Comparison of ENCODE assay signal across 22 cellular contexts in the genomic region with DNA sequence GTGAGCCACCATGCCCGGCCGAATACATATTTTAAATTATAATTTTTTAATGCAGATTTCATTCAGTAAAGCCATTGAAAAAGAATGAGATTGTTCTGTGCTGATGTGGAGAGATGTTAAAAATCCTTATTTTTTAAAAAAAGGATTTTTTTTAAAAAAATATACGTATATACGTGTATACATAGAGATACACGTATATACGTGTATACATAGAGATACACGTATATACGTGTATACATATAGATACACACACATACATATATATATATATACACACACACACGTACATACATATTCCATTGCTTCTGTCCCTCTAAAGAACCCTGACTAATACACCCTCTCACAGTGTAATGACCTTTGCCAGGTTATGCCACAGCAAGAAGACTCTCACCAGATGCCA. TPM values are rescaled to one million over a fixed set of nuclear protein-coding genes. Genes with fewer than 3 reads are reported as not detected.
DNase-seq lines count a peak whose midpoint lies in the region; ATAC-seq, FAIRE-seq and TF ChIP-seq lines count a peak whose summit lies in the region.
"Had no signal": no experiment of that assay in that cellular context is flagged by ENCODE, and none has a peak within 500 bp of the region (broad histone marks: within the 10 kb centered on the region; RNA-seq: fewer than 3 reads in every experiment).

No MANE protein-coding gene starts in this region.

- ATAC-seq in HepG2 (no peak), right lobe of liver (no peak), HG03280 (IDR thresholded peaks at IDR 0.05; ENCODE audit: unreplicated experiment) (no peak)
- ATAC-seq: A549; CD8-positive, alpha-beta T cell had no signal

- H3K27ac ChIP-seq in HepG2 (ENCODE audit: extremely low read length, insufficient read depth, low read length): no peak overlapping the region
- no peak overlapping the region for H3K27ac ChIP-seq in right lobe of liver
- no peak overlapping the region for H3K27ac ChIP-seq in astrocyte (ENCODE audit: low read depth, low read length)
- H3K27ac ChIP-seq in smooth muscle cell (ENCODE audit: low read depth): peak overlapping the region; percentile 89
- H3K27ac ChIP-seq: 22Rv1; A549; BLaER1 treated with 17β-estradiol and CSF1 and Interleukin-3, amounts not matched to agents 10 nM and 100 nM; C4-2B had no signal

- no peaks in the 10 kb centered on the region for H3K79me2 ChIP-seq in HepG2 (ENCODE audit: insufficient read depth, low read length)
- no peaks in the 10 kb centered on the region for H3K79me2 ChIP-seq in astrocyte (ENCODE audit: insufficient read depth, low read length)
- no peaks in the 10 kb centered on the region for H3K79me2 ChIP-seq in smooth muscle cell (ENCODE audit: low read depth)

- CTCF ChIA-PET in HepG2 (lab: Yijun Ruan, JAX; ENCODE audit: low intra/inter-chr PET ratio, low total read pairs): no interaction called here

- POLR2A ChIA-PET in HepG2 (lab: Yijun Ruan, JAX): no interaction called here

- no peak for TF ChIP-seq EP300 in HepG2 (IDR thresholded peaks at IDR 0.05; ENCODE audit: low read depth in 2 of 2, low read length in 2 of 2)
- no peak for TF ChIP-seq EP300 in HepG2 (CRISPR knock-in tag; IDR thresholded peaks at IDR 0.05; ENCODE audit: borderline replicate concordance)

- H3K4me2 ChIP-seq in HepG2 (ENCODE audit: low read depth, low read length) (no peak overlapping the region), astrocyte (ENCODE audit: low read length) (no peak overlapping the region), smooth muscle cell (no peak overlapping the region)
- H3K4me2 ChIP-seq: A549; BLaER1 treated with 17β-estradiol and CSF1 and Interleukin-3, amounts not matched to agents 10 nM and 100 nM had no signal

- no peaks in the 10 kb centered on the region for H3K9me3 Mint-ChIP-seq in astrocyte (ENCODE audit: unreplicated experiment)
- H3K9me3 Mint-ChIP-seq: CD4-positive, alpha-beta T cell; CD8-positive, alpha-beta T cell had no signal

- intact Hi-C loops in HepG2 (cut with micrococcal nuclease; ENCODE audit: unreplicated experiment): no loop called here
- intact Hi-C loops in right lobe of liver (cut with DNase I): no loop called here

- in situ Hi-C loops in HepG2 (cut with HindIII; ENCODE audit: extremely low pct_ligation_motif_present, low pct_unique_long_range_greater_than_20kb): no loop called here

- H3K9me3 ChIP-seq in HepG2 (ENCODE audit: low read length) (no peaks in the 10 kb centered on the region), right lobe of liver (no peaks in the 10 kb centered on the region), astrocyte (ENCODE audit: insufficient read depth, low read depth, low read length) (no peaks in the 10 kb centered on the region), smooth muscle cell (replicated peaks; ENCODE audit: low read depth) (no peaks in the 10 kb centered on the region)
- H3K9me3 ChIP-seq: A549; BLaER1 treated with 17β-estradiol and CSF1 and Interleukin-3, amounts not matched to agents 10 nM and 100 nM had no signal

- DNase-seq in HepG2 (ENCODE audit: low spot score) (no peak), right lobe of liver (no peak), astrocyte (ENCODE audit: low read depth) (no peak), smooth muscle cell (lab: John Stamatoyannopoulos, UW; ENCODE audit: unreplicated experiment) (no peak), T1000 (lab: John Stamatoyannopoulos, UW) (no peak)
- DNase-seq: AML-193; Caco-2; Calu3; CD4-positive, alpha-beta T cell; CD8-positive, alpha-beta T cell; DMS79 treated with DMSO at 0.1 percent for 48 hours; GF-D8 had no signal

- peak overlapping the region; percentile 70 for H3K27ac Mint-ChIP-seq in astrocyte (ENCODE audit: unreplicated experiment)
- H3K27ac Mint-ChIP-seq: CD4-positive, alpha-beta T cell; CD8-positive, alpha-beta T cell had no signal

- TF ChIP-seq RAD21 in HepG2 (CRISPR knock-in tag; IDR thresholded peaks at IDR 0.05): no peak

- no peak overlapping the region for H3K4me3 Mint-ChIP-seq in astrocyte (ENCODE audit: unreplicated experiment)
- H3K4me3 Mint-ChIP-seq: B cell; CD4-positive, alpha-beta T cell; CD8-positive, alpha-beta T cell had no signal

- no peaks in the 10 kb centered on the region for H3K27me3 ChIP-seq in HepG2 (ENCODE audit: control insufficient read depth in 1 of 2, insufficient read depth in 2 of 2, low read length in 2 of 2)
- H3K27me3 ChIP-seq in right lobe of liver: no peaks in the 10 kb centered on the region
- H3K27me3 ChIP-seq in astrocyte (ENCODE audit: insufficient read depth, low read length): no peaks in the 10 kb centered on the region
- H3K27me3 ChIP-seq in smooth muscle cell (ENCODE audit: low read depth): no peaks in the 10 kb centered on the region
- H3K27me3 ChIP-seq: BLaER1 treated with 17β-estradiol and CSF1 and Interleukin-3, amounts not matched to agents 10 nM and 100 nM had no signal

- H2AFZ ChIP-seq in HepG2 (ENCODE audit: low read length) (no peak overlapping the region), astrocyte (ENCODE audit: low read depth, low read length) (no peak overlapping the region), smooth muscle cell (ENCODE audit: low read depth) (no peak overlapping the region)

- TF ChIP-seq CTCF in HepG2 (CRISPR knock-in tag; IDR thresholded peaks at IDR 0.05) (no peak), right lobe of liver (IDR thresholded peaks at IDR 0.05) (no peak), astrocyte (IDR thresholded peaks at IDR 0.05; ENCODE audit: insufficient read depth, low read depth, low read length) (no peak), smooth muscle cell (IDR thresholded peaks at IDR 0.05; ENCODE audit: borderline replicate concordance, insufficient read depth, poor library complexity, severe bottlenecking) (no peak)

- H3K36me3 ChIP-seq in HepG2 (replicated peaks in 1 of 2; ENCODE audit: control insufficient read depth in 1 of 2, insufficient read depth in 2 of 2, low read length in 2 of 2) (no peaks in the 10 kb centered on the region), right lobe of liver (no peaks in the 10 kb centered on the region), astrocyte (ENCODE audit: insufficient read depth, low read length) (no peaks in the 10 kb centered on the region), smooth muscle cell (ENCODE audit: low read depth) (no peaks in the 10 kb centered on the region)
- H3K36me3 ChIP-seq: BLaER1 treated with 17β-estradiol and CSF1 and Interleukin-3, amounts not matched to agents 10 nM and 100 nM had no signal

- no peak for TF ChIP-seq POLR2A in HepG2 (IDR thresholded peaks at IDR 0.05; ENCODE audit: insufficient read depth in 1 of 2, low read depth in 2 of 2, low read length in 2 of 2)
- no peak for TF ChIP-seq POLR2A in right lobe of liver (IDR thresholded peaks at IDR 0.05)

- BruUV-seq in HepG2 (replicated peaks; lab: Mats Ljungman, UMichigan): no TSS peak

- H3K4me1 Mint-ChIP-seq in astrocyte (ENCODE audit: low read depth, unreplicated experiment): peaks cover 52% of the 10 kb centered on the region

- H3K4me1 ChIP-seq in HepG2 (ENCODE audit: insufficient read depth, low read length) (peaks cover 9% of the 10 kb centered on the region), right lobe of liver (no peaks in the 10 kb centered on the region), astrocyte (ENCODE audit: insufficient read depth, low read length) (peaks cover 39% of the 10 kb centered on the region), smooth muscle cell (ENCODE audit: low read depth) (peaks cover 42% of the 10 kb centered on the region)

- WGBS in HepG2 (ENCODE audit: low lambda C conversion rate): 88% methylated on average over 9 of the region's 9 CpGs
- WGBS in right lobe of liver (ENCODE audit: insufficient coverage, low coverage, low lambda C conversion rate, missing lambda C conversion rate): 81% methylated on average over 9 of the region's 9 CpGs
- WGBS in smooth muscle cell (ENCODE audit: low lambda C conversion rate): 98% methylated on average over 9 of the region's 9 CpGs

- no peak for FAIRE-seq in HepG2 (lab: Jason Lieb, UNC)
- FAIRE-seq in astrocyte (lab: Jason Lieb, UNC): no peak
- FAIRE-seq: A549, D721Med, G401.6, GM12891, GM19239 had no signal

- H3K4me3 ChIP-seq in HepG2 (replicated peaks in 1 of 3; ENCODE audit: insufficient read depth in 1 of 3, low read depth in 2 of 3, low read length in 3 of 3): no peak overlapping the region
- H3K4me3 ChIP-seq in right lobe of liver: no peak overlapping the region
- H3K4me3 ChIP-seq in astrocyte (ENCODE audit: insufficient read depth, low read depth, low read length): no peak overlapping the region
- H3K4me3 ChIP-seq in smooth muscle cell: no peak overlapping the region
- H3K4me3 ChIP-seq: A549; BLaER1 treated with 17β-estradiol and CSF1 and Interleukin-3, amounts not matched to agents 10 nM and 100 nM had no signal

- H3K9ac ChIP-seq in HepG2 (ENCODE audit: insufficient read depth, low read depth, low read length): no peak overlapping the region
- no peak overlapping the region for H3K9ac ChIP-seq in astrocyte (ENCODE audit: low read length)
- H3K9ac ChIP-seq in smooth muscle cell (ENCODE audit: low read depth): no peak overlapping the region
- H3K9ac ChIP-seq: BLaER1 treated with 17β-estradiol and CSF1 and Interleukin-3, amounts not matched to agents 10 nM and 100 nM had no signal

- H3F3A ChIP-seq in smooth muscle cell (ENCODE audit: low read depth): peaks cover 40% of the 10 kb centered on the region

- H3K36me3 Mint-ChIP-seq in astrocyte (ENCODE audit: low read depth, unreplicated experiment): no peaks in the 10 kb centered on the region
- H3K36me3 Mint-ChIP-seq: CD8-positive, alpha-beta T cell had no signal

- no peaks in the 10 kb centered on the region for H3K27me3 Mint-ChIP-seq in astrocyte (ENCODE audit: low read depth, unreplicated experiment)
- H3K27me3 Mint-ChIP-seq: B cell; CD4-positive, alpha-beta T cell had no signal

- H4K20me1 ChIP-seq in HepG2 (ENCODE audit: insufficient read depth, low read length): no peaks in the 10 kb centered on the region
- H4K20me1 ChIP-seq in astrocyte (ENCODE audit: insufficient read depth, low read length): no peaks in the 10 kb centered on the region
- H4K20me1 ChIP-seq in smooth muscle cell (ENCODE audit: low read depth): no peaks in the 10 kb centered on the region
- H4K20me1 ChIP-seq: BLaER1 treated with 17β-estradiol and CSF1 and Interleukin-3, amounts not matched to agents 10 nM and 100 nM had no signal

RNA-seq across cellular contexts. Expression of gene TBC1D7, which starts 23.8 kb away (rescaled TPM):
- total RNA-seq in HepG2 (2016; rRNA removed; fragmentation: Illumina TruSeq; extraction: Trizol): 23.3 and 28.5 TPM in 2 replicates
- total RNA-seq in HepG2 (2016; cell fraction: cytosol; rRNA removed; fragmentation: Illumina TruSeq; extraction: Trizol; ENCODE audit: low read depth): 12.0 and 14.1 TPM in 2 replicates
- total RNA-seq in HepG2 (2016; cell fraction: insoluble cytoplasmic fraction; rRNA removed; fragmentation: Illumina TruSeq; extraction: Trizol): 25.7 and 25.9 TPM in 2 replicates
- total RNA-seq in HepG2 (2016; cell fraction: membrane; rRNA removed; fragmentation: Illumina TruSeq; extraction: Trizol): 18.1 and 20.7 TPM in 2 replicates
- total RNA-seq in HepG2 (2016; cell fraction: nucleus; rRNA removed; fragmentation: Illumina TruSeq; extraction: Trizol): 38.3 and 38.4 TPM in 2 replicates
- polyA plus RNA-seq in HepG2 (2011; rRNA removed): 24.3 and 30.8 TPM in 2 replicates
- 14.7 and 17.2 TPM in 2 replicates for polyA plus RNA-seq in HepG2 (2011; cell fraction: cytosol; rRNA removed)
- polyA plus RNA-seq in HepG2 (2011; cell fraction: nucleus; rRNA removed): 14.9 and 19.7 TPM in 2 replicates
- polyA plus RNA-seq in HepG2 (2012): 18.4 and 21.3 TPM in 2 replicates
- 10.6 and 14.9 TPM in 2 replicates for polyA plus RNA-seq in HepG2 (2016; cell fraction: cytosol; fragmentation: Illumina TruSeq; extraction: Trizol; ENCODE audit: low read depth)
- polyA plus RNA-seq in HepG2 (2016; cell fraction: insoluble cytoplasmic fraction; fragmentation: Illumina TruSeq; extraction: Trizol; ENCODE audit: low read depth): 37.2 and 41.0 TPM in 2 replicates
- 14.6 and 19.3 TPM in 2 replicates for polyA plus RNA-seq in HepG2 (2016; cell fraction: membrane; fragmentation: Illumina TruSeq; extraction: Trizol; ENCODE audit: low read depth)
- polyA plus RNA-seq in HepG2 (2016; cell fraction: nucleus; fragmentation: Illumina TruSeq; extraction: Trizol; ENCODE audit: insufficient read depth, low read depth): 27.9 and 28.4 TPM in 2 replicates
- polyA minus RNA-seq in HepG2 (2011; rRNA and poly(A)+ RNA removed; ENCODE audit: low replicate concordance): 32.1 and 53.3 TPM in 2 replicates
- polyA minus RNA-seq in HepG2 (2011; cell fraction: cytosol; rRNA and poly(A)+ RNA removed): 8.5 and 11.2 TPM in 2 replicates
- 56.8 and 61.8 TPM in 2 replicates for polyA minus RNA-seq in HepG2 (2011; cell fraction: nucleus; rRNA and poly(A)+ RNA removed)
- total RNA-seq in right lobe of liver: 10 to 100 TPM in 2 of 6 experiments, 1 to 10 TPM in 4; 7.8 to 16.0 (median 9.7) TPM
- total RNA-seq in astrocyte: 27.2 and 27.9 TPM in 2 replicates
- total RNA-seq in smooth muscle cell: 19.6 and 21.1 TPM in 2 replicates
- polyA plus RNA-seq in smooth muscle cell: 29.5 and 39.6 TPM in 2 replicates
